Comparison of ENCODE assay signal across 1 cellular context in the genomic region with DNA sequence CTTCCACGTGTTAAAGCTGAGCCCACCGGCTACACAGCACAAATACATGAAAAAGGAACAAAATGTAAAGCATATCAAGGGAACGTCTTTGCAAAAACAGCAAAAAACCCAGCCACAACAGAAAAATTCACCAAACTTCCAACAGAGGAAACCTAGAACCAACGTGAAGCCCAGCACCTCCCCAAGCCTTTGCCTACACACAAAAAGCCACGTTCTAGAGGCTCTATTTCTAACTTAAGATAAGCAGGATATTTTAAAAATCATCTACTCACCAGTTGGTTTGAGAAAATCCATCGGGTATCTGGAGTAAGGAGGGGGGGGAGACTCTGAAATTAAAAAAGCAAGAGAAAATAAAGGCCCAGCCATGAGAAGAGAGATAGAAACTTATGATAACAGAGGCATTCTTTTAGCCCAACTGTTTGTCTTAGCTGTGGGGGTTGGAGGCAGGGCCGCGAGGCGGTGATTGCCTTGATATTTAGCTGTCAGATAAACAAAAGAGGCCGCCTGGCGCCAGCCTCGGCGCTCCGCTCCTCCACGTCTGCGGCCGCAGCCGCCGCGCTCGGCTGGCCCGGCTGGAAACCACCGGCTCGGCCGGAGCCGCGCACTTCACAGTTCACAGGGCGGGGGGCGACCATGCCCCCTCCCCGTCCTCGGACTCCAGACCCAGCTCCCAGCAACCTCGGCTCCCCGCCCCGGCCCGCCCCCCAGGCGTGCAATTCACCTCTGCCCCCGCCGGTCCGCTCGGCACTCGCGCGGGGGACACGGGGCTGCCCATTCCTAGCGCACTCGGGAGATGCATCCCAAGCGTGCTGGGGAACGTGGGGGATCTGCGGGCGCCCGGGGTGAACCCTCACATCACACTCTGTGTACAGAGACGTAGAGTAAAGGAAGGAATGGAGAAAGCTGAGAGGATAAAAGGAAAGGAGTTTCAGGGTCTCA.
TF ChIP-seq lines count a peak whose summit lies in the region.

No MANE protein-coding gene starts in this region.

TF ChIP-seq in HepG2, 621 proteins besides CTCF, POLR2A, EP300 and RAD21 (continued from another document and continues in another):
- TF ChIP-seq REPIN1 (CRISPR knock-in tag; IDR thresholded peaks at IDR 0.05; ENCODE audit: borderline replicate concordance, low read depth) (peak; percentile 50; the same call in 1 of the 2 replicates), ZNF788 (CRISPR knock-in tag; IDR thresholded peaks at IDR 0.05; ENCODE audit: borderline replicate concordance) (peak; percentile 42; the same call in 1 of the 2 replicates), TAF1 (CRISPR knock-in tag; IDR thresholded peaks at IDR 0.05) (peak; percentile 51), GLI4 (CRISPR knock-in tag; IDR thresholded peaks at IDR 0.05; ENCODE audit: borderline replicate concordance) (no peak), MAFK (conservative IDR thresholded peaks at IDR 0.05 in 1 of 2, IDR thresholded peaks at IDR 0.05 in 1 of 2; ENCODE audit: low read length in 2 of 2) (no peak), ZNF607 (CRISPR knock-in tag; IDR thresholded peaks at IDR 0.05; ENCODE audit: borderline replicate concordance) (0 out of 2 replicates have a peak, but pooled peaks have one; percentile 36), TCF12 (IDR thresholded peaks at IDR 0.05) (no peak), TCF12 (CRISPR knock-in tag; IDR thresholded peaks at IDR 0.05) (peak; percentile 75; the same call in 1 of the 2 replicates), NCOA2 (CRISPR knock-in tag; IDR thresholded peaks at IDR 0.05) (peak; percentile 73; the same call in 1 of the 2 replicates), ZFX (CRISPR knock-in tag; IDR thresholded peaks at IDR 0.05; ENCODE audit: low read depth) (peak; percentile 49), TCF7L2 (IDR thresholded peaks at IDR 0.05; ENCODE audit: low read depth, low read length) (peak; percentile 76; the same call in 1 of the 2 replicates), FOXK1 (CRISPR knock-in tag; IDR thresholded peaks at IDR 0.05; ENCODE audit: borderline replicate concordance, low read depth) (peak; percentile 42; the same call in 1 of the 2 replicates), ZNF333 (CRISPR knock-in tag; IDR thresholded peaks at IDR 0.05; ENCODE audit: borderline replicate concordance) (no peak), ELF4 (CRISPR knock-in tag; IDR thresholded peaks at IDR 0.05; ENCODE audit: borderline replicate concordance) (no peak), AGO1 (IDR thresholded peaks at IDR 0.05; ENCODE audit: low read depth, low read length, poor library complexity, severe bottlenecking) (no peak), ZNF160 (CRISPR knock-in tag; IDR thresholded peaks at IDR 0.05) (no peak), AKNA (CRISPR knock-in tag; IDR thresholded peaks at IDR 0.05; ENCODE audit: borderline replicate concordance) (no peak), ZNF510 (CRISPR knock-in tag; IDR thresholded peaks at IDR 0.05; ENCODE audit: low read depth) (no peak), RARA (CRISPR knock-in tag; IDR thresholded peaks at IDR 0.05) (peak; percentile 62), TOPORS (CRISPR knock-in tag; IDR thresholded peaks at IDR 0.05) (0 out of 2 replicates have a peak, but pooled peaks have one; percentile 58), AFF4 (CRISPR knock-in tag; IDR thresholded peaks at IDR 0.05) (peak; percentile 53), TGIF2 (CRISPR knock-in tag; IDR thresholded peaks at IDR 0.05) (peak; percentile 70), ZNF343 (CRISPR knock-in tag; IDR thresholded peaks at IDR 0.05) (0 out of 2 replicates have a peak, but pooled peaks have one; percentile 52), NFKB2 (CRISPR knock-in tag; IDR thresholded peaks at IDR 0.05; ENCODE audit: borderline replicate concordance) (peak; percentile 21; the same call in 1 of the 2 replicates), ISL2 (CRISPR knock-in tag; IDR thresholded peaks at IDR 0.05) (peak; percentile 43; the same call in 1 of the 2 replicates), SALL1 (CRISPR knock-in tag; IDR thresholded peaks at IDR 0.05) (peak; percentile 67), ZNF816 (CRISPR knock-in tag; IDR thresholded peaks at IDR 0.05; ENCODE audit: borderline replicate concordance) (0 out of 2 replicates have a peak, but pooled peaks have one; percentile 54), ZNF720 (CRISPR knock-in tag; IDR thresholded peaks at IDR 0.05) (no peak), NR2F1 (CRISPR knock-in tag; IDR thresholded peaks at IDR 0.05) (peak; percentile 26 to 59; a peak in 3 of 4 replicates), WIZ (CRISPR knock-in tag; IDR thresholded peaks at IDR 0.05) (0 out of 2 replicates have a peak, but pooled peaks have one; percentile 35), NCOR1 (IDR thresholded peaks at IDR 0.05; ENCODE audit: borderline replicate concordance, low read length) (peak; percentile 82; the same call in 1 of the 2 replicates), ZNF337 (CRISPR knock-in tag; IDR thresholded peaks at IDR 0.05; ENCODE audit: borderline replicate concordance, low read depth) (no peak), NFKBIZ (CRISPR knock-in tag; IDR thresholded peaks at IDR 0.05) (no peak)
- TF ChIP-seq, protein P1, sequence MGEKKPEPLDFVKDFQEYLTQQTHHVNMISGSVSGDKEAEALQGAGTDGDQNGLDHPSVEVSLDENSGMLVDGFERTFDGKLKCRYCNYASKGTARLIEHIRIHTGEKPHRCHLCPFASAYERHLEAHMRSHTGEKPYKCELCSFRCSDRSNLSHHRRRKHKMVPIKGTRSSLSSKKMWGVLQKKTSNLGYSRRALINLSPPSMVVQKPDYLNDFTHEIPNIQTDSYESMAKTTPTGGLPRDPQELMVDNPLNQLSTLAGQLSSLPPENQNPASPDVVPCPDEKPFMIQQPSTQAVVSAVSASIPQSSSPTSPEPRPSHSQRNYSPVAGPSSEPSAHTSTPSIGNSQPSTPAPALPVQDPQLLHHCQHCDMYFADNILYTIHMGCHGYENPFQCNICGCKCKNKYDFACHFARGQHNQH (CRISPR knock-in tag; IDR thresholded peaks at IDR 0.05) = peak; percentile 23; the same call in 1 of the 2 replicates
- TF ChIP-seq, protein P2, sequence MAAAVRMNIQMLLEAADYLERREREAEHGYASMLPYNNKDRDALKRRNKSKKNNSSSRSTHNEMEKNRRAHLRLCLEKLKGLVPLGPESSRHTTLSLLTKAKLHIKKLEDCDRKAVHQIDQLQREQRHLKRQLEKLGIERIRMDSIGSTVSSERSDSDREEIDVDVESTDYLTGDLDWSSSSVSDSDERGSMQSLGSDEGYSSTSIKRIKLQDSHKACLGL (CRISPR knock-in tag; IDR thresholded peaks at IDR 0.05) = peak; percentile 38
- TF ChIP-seq, protein P3, sequence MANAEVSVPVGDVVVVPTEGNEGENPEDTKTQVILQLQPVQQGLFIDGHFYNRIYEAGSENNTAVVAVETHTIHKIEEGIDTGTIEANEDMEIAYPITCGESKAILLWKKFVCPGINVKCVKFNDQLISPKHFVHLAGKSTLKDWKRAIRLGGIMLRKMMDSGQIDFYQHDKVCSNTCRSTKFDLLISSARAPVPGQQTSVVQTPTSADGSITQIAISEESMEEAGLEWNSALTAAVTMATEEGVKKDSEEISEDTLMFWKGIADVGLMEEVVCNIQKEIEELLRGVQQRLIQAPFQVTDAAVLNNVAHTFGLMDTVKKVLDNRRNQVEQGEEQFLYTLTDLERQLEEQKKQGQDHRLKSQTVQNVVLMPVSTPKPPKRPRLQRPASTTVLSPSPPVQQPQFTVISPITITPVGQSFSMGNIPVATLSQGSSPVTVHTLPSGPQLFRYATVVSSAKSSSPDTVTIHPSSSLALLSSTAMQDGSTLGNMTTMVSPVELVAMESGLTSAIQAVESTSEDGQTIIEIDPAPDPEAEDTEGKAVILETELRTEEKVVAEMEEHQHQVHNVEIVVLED (CRISPR knock-in tag; IDR thresholded peaks at IDR 0.05; ENCODE audit: borderline replicate concordance) = peak; percentile 22; the same call in 1 of the 2 replicates
- TF ChIP-seq, protein P4, sequence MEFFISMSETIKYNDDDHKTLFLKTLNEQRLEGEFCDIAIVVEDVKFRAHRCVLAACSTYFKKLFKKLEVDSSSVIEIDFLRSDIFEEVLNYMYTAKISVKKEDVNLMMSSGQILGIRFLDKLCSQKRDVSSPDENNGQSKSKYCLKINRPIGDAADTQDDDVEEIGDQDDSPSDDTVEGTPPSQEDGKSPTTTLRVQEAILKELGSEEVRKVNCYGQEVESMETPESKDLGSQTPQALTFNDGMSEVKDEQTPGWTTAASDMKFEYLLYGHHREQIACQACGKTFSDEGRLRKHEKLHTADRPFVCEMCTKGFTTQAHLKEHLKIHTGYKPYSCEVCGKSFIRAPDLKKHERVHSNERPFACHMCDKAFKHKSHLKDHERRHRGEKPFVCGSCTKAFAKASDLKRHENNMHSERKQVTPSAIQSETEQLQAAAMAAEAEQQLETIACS (CRISPR knock-in tag; IDR thresholded peaks at IDR 0.05) = no peak; the same call in 1 of the 2 replicates
- TF ChIP-seq, protein P5, sequence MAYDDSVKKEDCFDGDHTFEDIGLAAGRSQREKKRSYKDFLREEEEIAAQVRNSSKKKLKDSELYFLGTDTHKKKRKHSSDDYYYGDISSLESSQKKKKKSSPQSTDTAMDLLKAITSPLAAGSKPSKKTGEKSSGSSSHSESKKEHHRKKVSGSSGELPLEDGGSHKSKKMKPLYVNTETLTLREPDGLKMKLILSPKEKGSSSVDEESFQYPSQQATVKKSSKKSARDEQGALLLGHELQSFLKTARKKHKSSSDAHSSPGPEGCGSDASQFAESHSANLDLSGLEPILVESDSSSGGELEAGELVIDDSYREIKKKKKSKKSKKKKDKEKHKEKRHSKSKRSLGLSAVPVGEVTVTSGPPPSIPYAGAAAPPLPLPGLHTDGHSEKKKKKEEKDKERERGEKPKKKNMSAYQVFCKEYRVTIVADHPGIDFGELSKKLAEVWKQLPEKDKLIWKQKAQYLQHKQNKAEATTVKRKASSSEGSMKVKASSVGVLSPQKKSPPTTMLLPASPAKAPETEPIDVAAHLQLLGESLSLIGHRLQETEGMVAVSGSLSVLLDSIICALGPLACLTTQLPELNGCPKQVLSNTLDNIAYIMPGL (CRISPR knock-in tag; IDR thresholded peaks at IDR 0.05; ENCODE audit: borderline replicate concordance in 1 of 2, low read depth in 1 of 2) = peak in 1 of 2 experiments; percentile 46; a peak in 1 of 4 replicates
